ENCODE assay signal across 14 cellular contexts in genomic region chr14:75165586-75166391, GRCh38. TPM values are rescaled to one million over a fixed set of nuclear protein-coding genes. Genes with fewer than 3 reads are reported as not detected.
DNase-seq lines count a peak whose midpoint lies in the region; ATAC-seq and TF ChIP-seq lines count a peak whose summit lies in the region.
"Had no signal": no experiment of that assay in that cellular context is flagged by ENCODE, and none has a peak within 500 bp of the region (broad histone marks: within the 10 kb centered on the region; RNA-seq: fewer than 3 reads in every experiment).

No MANE protein-coding gene starts in this region.

- H3K27me3 Mint-ChIP-seq in HFFc6 (ENCODE audit: insufficient read depth) (no peaks in the 10 kb centered on the region; the same call in 1 of the 2 replicates), T-cell (no peaks in the 10 kb centered on the region)
- no peaks in the 10 kb centered on the region for H3K27me3 Mint-ChIP-seq in stimulated activated naive CD8-positive, alpha-beta T cell treated with anti-CD3 and anti-CD28 coated beads, Interleukin-15, amount 100 ng/mL, for 72 hours
- H3K27me3 Mint-ChIP-seq: activated CD4-positive, alpha-beta memory T cell treated with anti-CD3 and anti-CD28 coated beads for 36 hours; IgD-negative memory B cell had no signal

- peak overlapping the region; percentile 10 for H3K4me2 ChIP-seq in mammary epithelial cell (ENCODE audit: insufficient read depth, low read depth, low read length)

- 44% methylated on average over 7 of the region's 8 CpGs for WGBS in mammary epithelial cell (ENCODE audit: low coverage, missing lambda C conversion rate)

- dilution Hi-C loops in mammary epithelial cell (cut with HindIII; ENCODE audit: low sequenced_read_pairs) = no loop called here

- H3K27ac Mint-ChIP-seq in HFFc6 (peak overlapping the region; percentile 16; the same call in 1 of the 2 replicates), T-cell (no peak overlapping the region)
- peak overlapping the region in 1 of 2 donors; percentile 34 for H3K27ac Mint-ChIP-seq in stimulated activated naive CD8-positive, alpha-beta T cell treated with anti-CD3 and anti-CD28 coated beads, Interleukin-15, amount 100 ng/mL, for 72 hours
- H3K27ac Mint-ChIP-seq: activated CD4-positive, alpha-beta memory T cell treated with anti-CD3 and anti-CD28 coated beads for 36 hours; activated naive CD4-positive, alpha-beta T cell treated with anti-CD3 and anti-CD28 coated beads for 36 hours; T-helper 1 cell treated with Interleukin-12 subunit alpha and Interleukin-12 subunit beta and Interleukin-4 antibody, amounts not matched to agents 30 μg/mL and 1 μg/mL, for 36 hours had no signal

- no peaks in the 10 kb centered on the region for H3K4me1 ChIP-seq in mammary epithelial cell (ENCODE audit: insufficient read depth, low read length)
- peaks cover 5 to 48% of the 10 kb centered on the region in 2 donors for H3K4me1 ChIP-seq in left lung

- no peaks in the 10 kb centered on the region for H3K36me3 ChIP-seq in mammary epithelial cell (ENCODE audit: insufficient read depth, low read length)
- H3K36me3 ChIP-seq in left lung = no peaks in the 10 kb centered on the region
- H3K36me3 ChIP-seq: upper lobe of left lung had no signal

- TF ChIP-seq CTCF in HFFc6 (IDR thresholded peaks at IDR 0.05) (no peak), mammary epithelial cell (conservative IDR thresholded peaks at IDR 0.05 in 1 of 2, IDR thresholded peaks at IDR 0.05 in 1 of 2; ENCODE audit: extremely low read depth in 1 of 2, insufficient read depth in 1 of 2, low read depth in 1 of 2, low read length in 2 of 2) (no peak), left lung (IDR thresholded peaks at IDR 0.05) (no peak)

- CTCF ChIA-PET in mammary epithelial cell (lab: Charles Lee; ENCODE audit: low non-redundant PET) = no interaction called here
- CTCF ChIA-PET in T-cell (lab: Charles Lee) = interaction anchor here in 1 of 2 donors (0.6 kb wide), 1 partner anchor 9 kb away, joined by 3 read pairs; no protein-coding TSS in a partner anchor

- BruUV-seq in mammary epithelial cell (replicated peaks; lab: Mats Ljungman, UMichigan) = no TSS peak

- no peaks in the 10 kb centered on the region for H4K20me1 ChIP-seq in mammary epithelial cell (ENCODE audit: insufficient read depth, low read length)

- intact Hi-C loops in mammary epithelial cell (cut with micrococcal nuclease) = no loop called here
- intact Hi-C loops in left lung (cut with DNase I) = no loop called here

- H2AFZ ChIP-seq in mammary epithelial cell (ENCODE audit: low read depth, low read length) = no peak overlapping the region

- in situ Hi-C loops in mammary epithelial cell (cut with MboI; ENCODE audit: low sequenced_read_pairs in 2 of 2) = no loop called here

- DNase-seq in HFFc6 (no peak), mammary epithelial cell (no peak), hypothalamus (lab: John Stamatoyannopoulos, UW) (peak in 44 of 51 donors; percentile 9 to 89 (median 64)), putamen (ENCODE audit: low spot score) (peak; percentile 91), NCI-H1436 treated with DMSO at 0.1 percent for 48 hours (lab: John Stamatoyannopoulos, UW) (no peak), T-cell (no peak), left lung (no peak)
- DNase-seq in stimulated activated naive CD8-positive, alpha-beta T cell treated with anti-CD3 and anti-CD28 coated beads, Interleukin-15, amount 100 ng/mL, for 72 hours = no peak
- DNase-seq: activated CD4-positive, alpha-beta memory T cell treated with anti-CD3 and anti-CD28 coated beads for 36 hours; activated naive CD4-positive, alpha-beta T cell treated with anti-CD3 and anti-CD28 coated beads for 36 hours; NCI-H1930; upper lobe of left lung had no signal

- H3K4me3 Mint-ChIP-seq in HFFc6 (no peak overlapping the region), T-cell (no peak overlapping the region)
- H3K4me3 Mint-ChIP-seq in stimulated activated naive CD8-positive, alpha-beta T cell treated with anti-CD3 and anti-CD28 coated beads, Interleukin-15, amount 100 ng/mL, for 72 hours = no peak overlapping the region
- H3K4me3 Mint-ChIP-seq: activated CD4-positive, alpha-beta memory T cell treated with anti-CD3 and anti-CD28 coated beads for 36 hours; activated naive CD4-positive, alpha-beta T cell treated with anti-CD3 and anti-CD28 coated beads for 36 hours; IgD-negative memory B cell; T-helper 1 cell treated with Interleukin-12 subunit alpha and Interleukin-12 subunit beta and Interleukin-4 antibody, amounts not matched to agents 30 μg/mL and 1 μg/mL, for 36 hours had no signal

- peaks cover 8% of the 10 kb centered on the region; the same call in 1 of the 2 replicates for H3K36me3 Mint-ChIP-seq in HFFc6 (ENCODE audit: low read depth)
- H3K36me3 Mint-ChIP-seq in T-cell = peaks cover 7% of the 10 kb centered on the region

- H3K9ac ChIP-seq in mammary epithelial cell (ENCODE audit: insufficient read depth, low read length) = no peak overlapping the region

- no peaks in the 10 kb centered on the region for H3K27me3 ChIP-seq in mammary epithelial cell (ENCODE audit: insufficient read depth, low read length)
- no peaks in the 10 kb centered on the region for H3K27me3 ChIP-seq in left lung
- H3K27me3 ChIP-seq: upper lobe of left lung had no signal

- peaks cover 96% of the 10 kb centered on the region for H3K79me2 ChIP-seq in mammary epithelial cell (ENCODE audit: insufficient read depth, low read length)

- ATAC-seq in T-cell (replicated peaks in 1 of 4) = no peak
- ATAC-seq in left lung = no peak
- no peak for ATAC-seq in stimulated activated naive CD8-positive, alpha-beta T cell treated with anti-CD3 and anti-CD28 coated beads, Interleukin-15, amount 100 ng/mL, for 72 hours

- POLR2A ChIA-PET in T-cell (lab: Charles Lee) = interaction anchor here in 1 of 2 donors (0.5 kb wide), 1 partner anchor 983 kb away, joined by 3 read pairs; no protein-coding TSS in a partner anchor

- no peak overlapping the region for H3K4me3 ChIP-seq in mammary epithelial cell (replicated peaks in 1 of 3; ENCODE audit: insufficient read depth in 1 of 3, low read depth in 2 of 3, low read length in 3 of 3)
- H3K4me3 ChIP-seq in left lung = no peak overlapping the region
- H3K4me3 ChIP-seq: upper lobe of left lung had no signal

- H3K4me1 Mint-ChIP-seq in HFFc6 (ENCODE audit: low read depth) (peaks cover 43% of the 10 kb centered on the region), T-cell (peaks cover 72 to 77% (median 75%) of the 10 kb centered on the region in 3 donors)
- peaks cover 74% of the 10 kb centered on the region for H3K4me1 Mint-ChIP-seq in stimulated activated naive CD8-positive, alpha-beta T cell treated with anti-CD3 and anti-CD28 coated beads, Interleukin-15, amount 100 ng/mL, for 72 hours

- H3K27ac ChIP-seq in mammary epithelial cell (ENCODE audit: insufficient read depth, low read depth, low read length) (no peak overlapping the region), left lung (no peak overlapping the region)
- H3K27ac ChIP-seq: upper lobe of left lung had no signal

- no peaks in the 10 kb centered on the region for H3K9me3 ChIP-seq in mammary epithelial cell (replicated peaks; ENCODE audit: insufficient read depth, low read length)
- H3K9me3 ChIP-seq in left lung = no peaks in the 10 kb centered on the region
- H3K9me3 ChIP-seq: upper lobe of left lung had no signal

- no peaks in the 10 kb centered on the region for H3K9me3 Mint-ChIP-seq in HFFc6
- no peaks in the 10 kb centered on the region for H3K9me3 Mint-ChIP-seq in T-cell
- H3K9me3 Mint-ChIP-seq in stimulated activated naive CD8-positive, alpha-beta T cell treated with anti-CD3 and anti-CD28 coated beads, Interleukin-15, amount 100 ng/mL, for 72 hours = no peaks in the 10 kb centered on the region
- H3K9me3 Mint-ChIP-seq: activated CD4-positive, alpha-beta memory T cell treated with anti-CD3 and anti-CD28 coated beads for 36 hours; activated naive CD4-positive, alpha-beta T cell treated with anti-CD3 and anti-CD28 coated beads for 36 hours; IgD-negative memory B cell; T-helper 1 cell treated with Interleukin-12 subunit alpha and Interleukin-12 subunit beta and Interleukin-4 antibody, amounts not matched to agents 30 μg/mL and 1 μg/mL, for 36 hours had no signal

RNA-seq across cellular contexts. Expression of gene TMED10, which starts 10.6 kb away (rescaled TPM):
- 100 to 1,000 TPM; 370 to 494 (median 430) TPM for total RNA-seq in HFFc6 (2021; fragmentation: NEBNext Ultra II Directional; extraction: Animal tissue kit (Norgen Biotek cat#: 25700))
- 100 to 1,000 TPM; 389 to 397 TPM for total RNA-seq in mammary epithelial cell
- 385 TPM for polyA plus RNA-seq in mammary epithelial cell
- polyA minus RNA-seq in mammary epithelial cell = 522 TPM
- 100 to 1,000 TPM; 143 to 193 (median 151) TPM for total RNA-seq in T-cell
- total RNA-seq in left lung = 100 to 1,000 TPM; 338 to 391 TPM

RNA-seq across cellular contexts. Expression of gene NEK9, which starts 38.9 kb away (rescaled TPM):
- 10 to 100 TPM; 67.6 to 79.4 (median 69.4) TPM for total RNA-seq in HFFc6 (2021; fragmentation: NEBNext Ultra II Directional; extraction: Animal tissue kit (Norgen Biotek cat#: 25700))
- total RNA-seq in mammary epithelial cell (10 to 100 TPM; 31.7 to 58.0 TPM), T-cell (100 to 1,000 TPM in 3 of 5 donors, 10 to 100 TPM in 2; 78.9 to 121 (median 117) TPM), left lung (10 to 100 TPM; 75.8 to 77.7 TPM)
- polyA plus RNA-seq in mammary epithelial cell = 17.7 TPM
- 54.9 TPM for polyA minus RNA-seq in mammary epithelial cell

Comparison
In these comparisons a context has a peak if more than half of its experiments do, and no peak if none do; other contexts are left out.
1. DNase-seq: peak in hypothalamus (44 of 51) and putamen (single experiment); none in HFFc6 (single experiment), mammary epithelial cell (single experiment), NCI-H1436 treated with DMSO at 0.1 percent for 48 hours (single experiment), T-cell (0 of 34), left lung (0 of 2) and stimulated activated naive CD8-positive, alpha-beta T cell treated with anti-CD3 and anti-CD28 coated beads, Interleukin-15, amount 100 ng/mL, for 72 hours (0 of 2).